ENCODE assay signal across 2 cellular contexts in genomic region chr19:56120002-56120370, GRCh38.
A peak's percentile ranks its signal among the peaks of the same experiment; 100 is the strongest.
TF ChIP-seq lines count a peak whose summit lies in the region.

No MANE protein-coding gene starts in this region.

TF ChIP-seq in PFSK-1, 5 proteins besides CTCF, POLR2A, EP300 and RAD21:
- TF ChIP-seq TAF1 (IDR thresholded peaks at IDR 0.05; ENCODE audit: borderline replicate concordance, insufficient read depth, low read length), result no peak
- 0 out of 2 replicates have a peak, but pooled peaks have one; percentile 29 for TF ChIP-seq POLR2AphosphoS5 (IDR thresholded peaks at IDR 0.05; ENCODE audit: low read depth, low read length)

TF ChIP-seq in endothelial cell of umbilical vein, 7 proteins besides CTCF, POLR2A, EP300 and RAD21:
- TF ChIP-seq FOS (IDR thresholded peaks at IDR 0.05; ENCODE audit: borderline replicate concordance, insufficient read depth, low read length), result no peak
- no peak for TF ChIP-seq MYC (IDR thresholded peaks at IDR 0.05; ENCODE audit: low read depth, low read length)
- TF ChIP-seq POLR2AphosphoS5 (IDR thresholded peaks at IDR 0.05; ENCODE audit: insufficient read depth, low read depth, low read length), result no peak
- no peak for TF ChIP-seq GATA2 (IDR thresholded peaks at IDR 0.05; ENCODE audit: insufficient read depth, insufficient read length, low read depth, low read length)
- no peak for TF ChIP-seq EZH2 (IDR thresholded peaks at IDR 0.05; ENCODE audit: borderline replicate concordance, low read depth, low read length, severe bottlenecking)
- no peak for TF ChIP-seq JUN (IDR thresholded peaks at IDR 0.05; ENCODE audit: borderline replicate concordance, insufficient read depth, insufficient read length, low read depth)
- TF ChIP-seq MAX (IDR thresholded peaks at IDR 0.05; ENCODE audit: insufficient read depth, insufficient read length), result no peak
